Comparison of ENCODE assay signal across 12 cellular contexts in genomic region chr3:37955918-37956317, GRCh38. TPM values are rescaled to one million over a fixed set of nuclear protein-coding genes. Genes with fewer than 3 reads are reported as not detected.
DNase-seq lines count a peak whose midpoint lies in the region; FAIRE-seq and TF ChIP-seq lines count a peak whose summit lies in the region.
"Had no signal": no experiment of that assay in that cellular context is flagged by ENCODE, and none has a peak within 500 bp of the region (broad histone marks: within the 10 kb centered on the region; RNA-seq: fewer than 3 reads in every experiment).

No MANE protein-coding gene starts in this region.

- TF ChIP-seq CTCF in MM.1S (IDR thresholded peaks at IDR 0.05; ENCODE audit: low read length): no peak
- no peak for TF ChIP-seq CTCF in H1 (IDR thresholded peaks at IDR 0.05; ENCODE audit: control extremely low read depth in 1 of 3, insufficient read depth in 1 of 3, low read depth in 1 of 3, low read length in 3 of 3)
- TF ChIP-seq CTCF in nephron (IDR thresholded peaks at IDR 0.05; ENCODE audit: unreplicated experiment in 3 of 3): no peak

- H3K4me1 Mint-ChIP-seq in nephron: peaks cover 31% of the 10 kb centered on the region

- H2BK20ac ChIP-seq in H1 (ENCODE audit: low read length): no peak overlapping the region

- H3K9ac ChIP-seq in BLaER1: no peak overlapping the region
- H3K9ac ChIP-seq in MM.1S (ENCODE audit: low read length): no peak overlapping the region
- no peak overlapping the region for H3K9ac ChIP-seq in H1 (replicated peaks in 1 of 4; ENCODE audit: extremely low read depth in 1 of 4, low read depth in 3 of 4, low read length in 3 of 4)

- no peaks in the 10 kb centered on the region for H3K79me2 ChIP-seq in MM.1S (ENCODE audit: low read length)
- no peaks in the 10 kb centered on the region for H3K79me2 ChIP-seq in H1 (ENCODE audit: control insufficient read depth in 1 of 2, insufficient read depth in 2 of 2, low read length in 2 of 2)

- H3K4me2 ChIP-seq in BLaER1 (peak overlapping the region; percentile 81), MM.1S (ENCODE audit: low read depth, low read length) (peak overlapping the region; percentile 59), H1 (ENCODE audit: insufficient read depth in 1 of 2, low read depth in 2 of 2, low read length in 2 of 2) (no peak overlapping the region)

- no peak overlapping the region for H3K56ac ChIP-seq in H1 (replicated peaks; ENCODE audit: insufficient read length, low read depth, low read length)

- H2AFZ ChIP-seq in MM.1S (ENCODE audit: low read length) (peak overlapping the region; percentile 62; the same call in 1 of the 2 replicates), H1 (ENCODE audit: low read length) (no peak overlapping the region)

- H3K9me2 ChIP-seq in MM.1S (replicated peaks; ENCODE audit: insufficient read depth, low read length): no peaks in the 10 kb centered on the region

- no peaks in the 10 kb centered on the region; the same call in 1 of the 2 replicates for H3K9me3 ChIP-seq in BLaER1
- no peaks in the 10 kb centered on the region for H3K9me3 ChIP-seq in MM.1S (replicated peaks; ENCODE audit: insufficient read depth, low read length)
- no peaks in the 10 kb centered on the region for H3K9me3 ChIP-seq in H1 (ENCODE audit: insufficient read depth in 2 of 2, low read depth in 1 of 2, low read length in 1 of 2)

- peaks cover 7% of the 10 kb centered on the region; the same call in 1 of the 2 replicates for H3K36me3 ChIP-seq in BLaER1
- no peaks in the 10 kb centered on the region for H3K36me3 ChIP-seq in MM.1S (replicated peaks; ENCODE audit: insufficient read depth, low read length)
- H3K36me3 ChIP-seq in H1 (ENCODE audit: control insufficient read depth in 2 of 4, insufficient read depth in 4 of 4, low read length in 3 of 4): no peaks in the 10 kb centered on the region; a peak in 1 of 8 replicates

- no peak for TF ChIP-seq EP300 in H1 (IDR thresholded peaks at IDR 0.05; ENCODE audit: borderline replicate concordance in 1 of 2, low read depth in 2 of 2, low read length in 2 of 2)

- H3K27ac Mint-ChIP-seq in nephron: peak overlapping the region; percentile 93 to 97 (median 93)

- no peak overlapping the region for H3K4me3 Mint-ChIP-seq in nephron

- no peaks in the 10 kb centered on the region for H3K27me3 ChIP-seq in BLaER1
- H3K27me3 ChIP-seq in MM.1S (replicated peaks; ENCODE audit: insufficient read depth, low read length): no peaks in the 10 kb centered on the region
- no peaks in the 10 kb centered on the region for H3K27me3 ChIP-seq in H1 (replicated peaks in 1 of 4; ENCODE audit: control insufficient read depth in 3 of 4, extremely low read depth in 1 of 4, insufficient read depth in 3 of 4, low read length in 3 of 4)

- H2BK120ac ChIP-seq in H1 (replicated peaks; ENCODE audit: low read depth, low read length): no peak overlapping the region

- H4K8ac ChIP-seq in H1 (ENCODE audit: extremely low read depth, insufficient read depth, low read length): no peak overlapping the region

- POLR2A ChIA-PET in H1 (lab: Charles Lee; ENCODE audit: partially characterized antibody): interaction anchor here (0.6 to 1.9 kb wide), 3 partner anchors 8 to 19 kb away, joined by 3 to 4 read pairs (median 3); no protein-coding TSS in a partner anchor

- H3K27me3 Mint-ChIP-seq in nephron (ENCODE audit: low read depth): no peaks in the 10 kb centered on the region

- no peak overlapping the region for H2BK15ac ChIP-seq in H1 (ENCODE audit: low read length)

- no peak overlapping the region for H3K14ac ChIP-seq in H1 (ENCODE audit: insufficient read length)

- H3K4me3 ChIP-seq in BLaER1 (no peak overlapping the region), MM.1S (ENCODE audit: low read length) (no peak overlapping the region), H1 (ENCODE audit: extremely low read depth in 1 of 4, insufficient read depth in 2 of 4, low read depth in 3 of 4, low read length in 4 of 4) (no peak overlapping the region)

- FAIRE-seq in H1 (lab: Jason Lieb, UNC): no peak

- CTCF ChIA-PET in H1 (lab: Charles Lee; ENCODE audit: partially characterized antibody): interaction anchor here (0.6 to 4.1 kb wide), 15 partner anchors 10 to 476 kb away, joined by 3 to 32 read pairs (median 3); no protein-coding TSS in a partner anchor

- H3K9me3 Mint-ChIP-seq in nephron: peaks cover 2% of the 10 kb centered on the region

- no peak overlapping the region for H2AK5ac ChIP-seq in H1 (ENCODE audit: low read depth, low read length)

- H3K79me1 ChIP-seq in H1 (ENCODE audit: low read depth, low read length): no peaks in the 10 kb centered on the region

- DNase-seq in MM.1S (no peak), H1 (ENCODE audit: low read depth in 1 of 2, low spot score in 2 of 2) (no peak), NCI-H128 (lab: John Stamatoyannopoulos, UW; ENCODE audit: unreplicated experiment) (no peak), DMS 273 treated with DMSO at 0.1 percent for 48 hours (lab: John Stamatoyannopoulos, UW) (no peak), activated gamma-delta T cell treated with Interleukin-2 at 50 U/mL for 16 hours (no peak), SW480 (ENCODE audit: low spot score) (no peak)
- DNase-seq: Calu3; central memory CD4-positive, alpha-beta T cell; NCI-H226; stimulated activated naive CD4-positive, alpha-beta T cell had no signal

- H4K20me1 ChIP-seq in BLaER1: no peaks in the 10 kb centered on the region
- H4K20me1 ChIP-seq in MM.1S (ENCODE audit: insufficient read depth, low read length): no peaks in the 10 kb centered on the region
- no peaks in the 10 kb centered on the region for H4K20me1 ChIP-seq in H1 (replicated peaks in 1 of 2; ENCODE audit: control insufficient read depth in 1 of 2, insufficient read depth in 2 of 2, low read length in 2 of 2)

- H3K36me3 Mint-ChIP-seq in nephron (ENCODE audit: low read depth): peaks cover 42% of the 10 kb centered on the region

- H3K27ac ChIP-seq in BLaER1 (peak overlapping the region; percentile 74), MM.1S (ENCODE audit: low read length) (no peak overlapping the region; the same call in 1 of the 2 replicates), H1 (ENCODE audit: low read depth, low read length) (no peak overlapping the region)

- no peak for TF ChIP-seq RAD21 in H1 (IDR thresholded peaks at IDR 0.05 in 1 of 2, conservative IDR thresholded peaks at IDR 0.05 in 1 of 2; ENCODE audit: low read depth in 2 of 2, low read length in 2 of 2)

- H2BK5ac ChIP-seq in H1 (ENCODE audit: low read depth, low read length): peak overlapping the region; percentile 27; the same call in 1 of the 2 replicates

- H3K4ac ChIP-seq in H1 (replicated peaks; ENCODE audit: insufficient read length, low read depth, low read length): no peak overlapping the region

- H3K23me2 ChIP-seq in H1 (ENCODE audit: low read depth, low read length): no peaks in the 10 kb centered on the region

- no peak overlapping the region for H4K5ac ChIP-seq in H1 (ENCODE audit: insufficient read length, low read depth, low read length)

- 0 out of 2 replicates have a peak, but pooled peaks cover 4% of the 10 kb centered on the region for H3F3A ChIP-seq in MM.1S (ENCODE audit: insufficient read depth, low read length)

- H3K4me1 ChIP-seq in BLaER1 (peaks cover 58% of the 10 kb centered on the region), MM.1S (ENCODE audit: low read length) (peaks cover 18% of the 10 kb centered on the region), H1 (replicated peaks in 1 of 4; ENCODE audit: control insufficient read depth in 3 of 4, insufficient read depth in 4 of 4, low read length in 3 of 4) (peaks cover 0 to 3% (median 3%) of the 10 kb centered on the region in 4 experiments; a peak in 3 of 7 replicates)

- WGBS in H1 (ENCODE audit: extremely low coverage in 1 of 2, insufficient coverage in 1 of 2, insufficient read length in 1 of 2, insufficient replicate concordance in 2 of 2, low coverage in 1 of 2, low lambda C conversion rate in 2 of 2, missing lambda C conversion rate in 1 of 2), 2 experiments: 90% methylated on average over 3 of the region's 3 CpGs; no CpG with 5 or more reads in 1 of the 2 experiments

- no peak overlapping the region for H3K18ac ChIP-seq in H1 (ENCODE audit: extremely low read depth, low read length)

- H3K23ac ChIP-seq in H1 (ENCODE audit: insufficient read length): no peak overlapping the region

- no peak for TF ChIP-seq POLR2A in H1 (IDR thresholded peaks at IDR 0.05; ENCODE audit: control extremely low read depth in 1 of 2, low read depth in 2 of 2, low read length in 2 of 2)

- 0 out of 2 replicates have a peak overlapping the region, but pooled peaks have one; percentile 4 for H2BK12ac ChIP-seq in H1 (ENCODE audit: low read depth, low read length)

- no peak overlapping the region for H4K91ac ChIP-seq in H1 (replicated peaks; ENCODE audit: insufficient read length, low read length)

TF ChIP-seq in H1, 55 proteins besides CTCF, POLR2A, EP300 and RAD21 (continues in another document):
- TF ChIP-seq PHF8 (conservative IDR thresholded peaks at IDR 0.05; ENCODE audit: low read depth, low read length): no peak
- no peak for TF ChIP-seq KDM5A (IDR thresholded peaks at IDR 0.05; ENCODE audit: low read length)
- TF ChIP-seq CREB1 (IDR thresholded peaks at IDR 0.05): no peak
- no peak for TF ChIP-seq ATF3 (IDR thresholded peaks at IDR 0.05; ENCODE audit: insufficient read depth, low read depth, low read length)
- TF ChIP-seq EZH2 (IDR thresholded peaks at IDR 0.05; ENCODE audit: low read depth, low read length, severe bottlenecking): no peak
- no peak for TF ChIP-seq RBBP5 (IDR thresholded peaks at IDR 0.05; ENCODE audit: borderline replicate concordance, low read depth, low read length)
- TF ChIP-seq FOSL1 (IDR thresholded peaks at IDR 0.05; ENCODE audit: insufficient read depth, low read depth, low read length): no peak
- TF ChIP-seq GTF2F1 (IDR thresholded peaks at IDR 0.05; ENCODE audit: borderline replicate concordance, low read depth, low read length): no peak
- TF ChIP-seq SP1 (IDR thresholded peaks at IDR 0.05; ENCODE audit: low read depth, low read length): no peak
- no peak for TF ChIP-seq KDM4A (IDR thresholded peaks at IDR 0.05; ENCODE audit: low read depth, low read length, severe bottlenecking)
- no peak for TF ChIP-seq CHD1 (IDR thresholded peaks at IDR 0.05; ENCODE audit: low read depth, low read length)

RNA-seq across cellular contexts. Expression of gene VILL, which starts 34.7 kb away (rescaled TPM):
- 4.1 and 4.6 TPM in 2 replicates for total RNA-seq in H1 (2021; fragmentation: NEBNext Ultra II Directional; extraction: Animal tissue kit (Norgen Biotek cat#: 25700))
- 4.2 and 7.4 TPM in 2 replicates for polyA plus RNA-seq in H1 (2011; rRNA removed)
- 5.9 TPM for polyA plus RNA-seq in H1 (2011; cell fraction: cytosol; rRNA removed)
- 20.0 TPM for polyA plus RNA-seq in H1 (2011; cell fraction: nucleus; rRNA removed)
- polyA plus RNA-seq in H1 (2012, experiment 1 of 2): 2.4 to 5.7 TPM (median 4.2 TPM) in 4 replicates
- 3.4 TPM for polyA plus RNA-seq in H1 (2012, experiment 2 of 2)
- polyA plus RNA-seq in H1 (2013, experiment 1 of 2): 1.4 TPM
- polyA plus RNA-seq in H1 (2013, experiment 2 of 2): 1.5 TPM
- 7.7 and 8.0 TPM in 2 replicates for polyA minus RNA-seq in H1 (2011; rRNA and poly(A)+ RNA removed)
- 2.5 TPM for polyA minus RNA-seq in H1 (2011; cell fraction: cytosol; rRNA and poly(A)+ RNA removed)
- polyA minus RNA-seq in H1 (2011; cell fraction: nucleus; rRNA and poly(A)+ RNA removed): 11.4 TPM

Comparison
In these comparisons a context has a peak if more than half of its experiments do, and no peak if none do; other contexts are left out.
1. H3K4me2 ChIP-seq: peak in BLaER1 (single experiment) and MM.1S (single experiment); none in H1 (0 of 2).